Comparison of ENCODE assay signal across 26 cellular contexts in the genomic region with DNA sequence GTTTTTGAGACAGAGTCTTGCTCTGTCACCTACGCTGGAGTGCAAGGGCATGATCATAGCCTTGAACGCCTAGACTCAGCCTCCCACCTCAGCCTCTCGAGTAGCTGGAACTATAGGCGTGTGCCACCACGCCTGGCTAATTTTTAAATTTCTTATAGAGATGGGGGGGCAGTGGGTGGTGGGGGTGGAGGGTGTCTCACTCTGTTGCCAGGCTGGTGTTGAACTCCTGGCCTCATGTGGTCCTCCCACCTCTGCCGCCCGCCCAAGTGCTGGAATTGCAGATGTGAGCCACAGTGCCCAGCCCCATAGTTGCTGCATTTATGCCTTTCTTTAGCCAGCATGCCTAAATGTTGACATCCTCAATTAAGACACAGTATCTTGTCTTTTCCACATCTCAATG.
"Had no signal": no experiment of that assay in that cellular context is flagged by ENCODE, and none has a peak within 500 bp of the region (broad histone marks: within the 10 kb centered on the region; RNA-seq: fewer than 3 reads in every experiment).

No MANE protein-coding gene starts in this region.

- H3K36me3 ChIP-seq: breast epithelium, esophagus squamous epithelium, pancreas, prostate gland, sigmoid colon, stomach, thyroid gland had no signal

- H3K27me3 ChIP-seq: breast epithelium, esophagus squamous epithelium, pancreas, sigmoid colon, stomach, thyroid gland had no signal

- H3K9me3 ChIP-seq: breast epithelium, esophagus squamous epithelium, pancreas, prostate gland, sigmoid colon, stomach, thyroid gland had no signal

- H3K4me1 ChIP-seq: breast epithelium, prostate gland had no signal

- DNase-seq: activated CD4-positive, alpha-beta memory T cell treated with anti-CD3 and anti-CD28 coated beads, Interleukin-2, amount 10 ng/mL, durations not matched to agents 7 days and 5 days; activated CD4-positive, alpha-beta T cell treated with anti-CD3 and anti-CD28 coated beads for 1 hour; activated CD4-positive, alpha-beta T cell treated with anti-CD3 and anti-CD28 coated beads, Interleukin-2, amount 10 ng/mL, durations not matched to agents 7 days and 5 days; activated CD8-positive, alpha-beta memory T cell treated with anti-CD3 and anti-CD28 coated beads, Interleukin-2, amount 50 U/mL, for 48 hours; activated gamma-delta T cell; activated naive CD4-positive, alpha-beta T cell treated with anti-CD3 and anti-CD28 coated beads, Interleukin-2, amount 10 ng/mL, durations not matched to agents 7 days and 5 days; activated naive CD8-positive, alpha-beta T cell treated with anti-CD3 and anti-CD28 coated beads, Interleukin-2, amount 10 ng/mL, durations not matched to agents 7 days and 5 days; activated T-cell treated with anti-CD3 and anti-CD28 coated beads, Interleukin-2, amount 50 U/mL, for 24 hours; central memory CD4-positive, alpha-beta T cell; effector CD4-positive, alpha-beta T cell; esophagus squamous epithelium; hippocampal formation; kidney; left colon; midbrain; naive thymus-derived CD4-positive, alpha-beta T cell; pancreas; sigmoid colon; stimulated activated CD4-positive, alpha-beta T cell treated with anti-CD3 and anti-CD28 coated beads, Interleukin-2, amount 100 ng/mL, for 24 hours; stimulated activated naive B cell treated with anti-CD40 and anti-IgM and Interleukin-4, amounts not matched to agents 10 μg/mL and 1 μg/mL and 100 μg/mL, for 72 hours; stomach; thyroid gland had no signal

- FAIRE-seq: frontal cortex, kidney, pancreas had no signal

- H3K4me3 ChIP-seq: breast epithelium, esophagus squamous epithelium, pancreas, prostate gland, sigmoid colon, stomach, thyroid gland had no signal

- ATAC-seq: naive thymus-derived CD4-positive, alpha-beta T cell; stimulated activated naive B cell treated with anti-CD40 and anti-IgM and Interleukin-4, amounts not matched to agents 10 μg/mL and 1 μg/mL and 100 μg/mL, for 72 hours; WTC11 had no signal

- H3K27ac ChIP-seq: breast epithelium, pancreas, prostate gland, thyroid gland had no signal
